9 cellular contexts compared by ENCODE assay signal in the genomic region with DNA sequence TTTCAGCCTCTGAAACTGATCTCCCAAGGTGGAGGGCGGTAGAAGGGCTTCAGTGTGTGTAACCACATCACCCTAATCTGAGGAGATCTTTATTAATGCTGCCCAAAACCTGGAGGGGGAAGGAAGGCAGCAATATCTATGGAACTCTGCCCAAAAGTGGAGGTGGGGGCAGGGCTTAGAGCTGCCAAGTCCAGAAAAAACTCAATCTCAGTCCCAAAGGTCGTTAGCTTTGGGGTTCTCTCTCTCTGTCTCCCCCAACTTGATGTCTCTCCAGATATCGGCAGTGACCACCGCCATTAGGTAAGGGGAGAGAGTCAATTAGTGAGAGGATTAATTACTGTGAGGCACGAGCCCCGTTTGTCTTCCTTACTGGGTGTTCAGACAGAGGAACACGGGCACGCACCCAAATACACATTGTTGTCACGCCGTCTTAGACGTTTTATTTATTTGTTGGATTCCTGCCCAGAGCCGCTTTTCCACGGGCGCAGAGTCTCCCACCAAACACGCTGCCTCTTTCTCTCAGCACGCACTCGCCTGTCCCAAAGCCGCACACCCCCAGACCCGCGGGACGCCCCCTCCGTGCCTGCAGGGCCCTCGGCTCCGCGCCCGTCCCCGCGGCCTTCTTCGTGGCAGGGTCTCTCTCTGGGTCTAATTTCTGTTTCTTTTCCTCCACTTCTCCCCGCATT. TPM values are rescaled to one million over a fixed set of nuclear protein-coding genes. Genes with fewer than 3 reads are reported as not detected.
A peak's percentile ranks its signal among the peaks of the same experiment; 100 is the strongest.
DNase-seq lines count a peak whose midpoint lies in the region; ATAC-seq and TF ChIP-seq lines count a peak whose summit lies in the region.
"Had no signal": no experiment of that assay in that cellular context is flagged by ENCODE, and none has a peak within 500 bp of the region (broad histone marks: within the 10 kb centered on the region; RNA-seq: fewer than 3 reads in every experiment).

No MANE protein-coding gene starts in this region.

- no peak for TF ChIP-seq POLR2A in thyroid gland (IDR thresholded peaks at IDR 0.05)

- H3K27me3 ChIP-seq in heart right ventricle (peaks cover 63 to 100% (median 99%) of the 10 kb centered on the region in 7 donors), lower lobe of right lung (ENCODE audit: low read depth) (peaks cover 100% of the 10 kb centered on the region), thyroid gland (peaks cover 68% of the 10 kb centered on the region)

- no peak overlapping the region for H3K27ac ChIP-seq in heart right ventricle
- H3K27ac ChIP-seq in lower lobe of right lung = no peak overlapping the region
- H3K27ac ChIP-seq in thyroid gland = no peak overlapping the region
- H3K27ac ChIP-seq: cardiac muscle cell had no signal

- H3K4me3 ChIP-seq in heart right ventricle = peak overlapping the region in 5 of 10 donors; percentile 14 to 26 (median 20)
- peak overlapping the region; percentile 34 for H3K4me3 ChIP-seq in lower lobe of right lung
- no peak overlapping the region for H3K4me3 ChIP-seq in thyroid gland (replicated peaks in 1 of 3)
- H3K4me3 ChIP-seq: cardiac muscle cell had no signal

- peaks cover 85% of the 10 kb centered on the region for H3K27me3 Mint-ChIP-seq in activated T-helper 2 cell treated with anti-CD3 and anti-CD28 coated beads, Interferon-gamma antibody, Interleukin-2, Interleukin-4, amounts not matched to agents 10 μg/mL and 5 μg/mL and 100 μg/mL, durations not matched to agents 14 hours and 24 hours and 36 hours (ENCODE audit: low read depth)

- H3K4me3 Mint-ChIP-seq in activated T-helper 2 cell treated with anti-CD3 and anti-CD28 coated beads, Interferon-gamma antibody, Interleukin-2, Interleukin-4, amounts not matched to agents 10 μg/mL and 5 μg/mL and 100 μg/mL, durations not matched to agents 14 hours and 24 hours and 36 hours (ENCODE audit: low read depth) = peak overlapping the region; percentile 5

- 6 to 7% methylated on average over 30 of the region's 30 CpGs for WGBS in heart right ventricle, 2 donors
- WGBS in thyroid gland, 2 donors = 3% methylated on average over 30 of the region's 30 CpGs

- no peaks in the 10 kb centered on the region for H3K36me3 ChIP-seq in heart right ventricle
- H3K36me3 ChIP-seq in lower lobe of right lung = no peaks in the 10 kb centered on the region
- no peaks in the 10 kb centered on the region for H3K36me3 ChIP-seq in thyroid gland
- H3K36me3 ChIP-seq: cardiac muscle cell had no signal

- intact Hi-C loops in cardiac septum (cut with DNase I) (no loop called here), heart right ventricle (cut with DNase I) (no loop called here), lower lobe of right lung (cut with DNase I) (no loop called here), thyroid gland (cut with DNase I) (no loop called here)
- intact Hi-C loops in activated T-helper 2 cell treated with anti-CD3 and anti-CD28 coated beads, Interferon-gamma antibody, Interleukin-2, Interleukin-4, amounts not matched to agents 10 μg/mL and 5 μg/mL and 100 μg/mL, durations not matched to agents 14 hours and 24 hours and 36 hours (cut with micrococcal nuclease) = no loop called here

- H3K9me3 Mint-ChIP-seq in activated T-helper 2 cell treated with anti-CD3 and anti-CD28 coated beads, Interferon-gamma antibody, Interleukin-2, Interleukin-4, amounts not matched to agents 10 μg/mL and 5 μg/mL and 100 μg/mL, durations not matched to agents 14 hours and 24 hours and 36 hours = no peaks in the 10 kb centered on the region

- H3K36me3 Mint-ChIP-seq in activated T-helper 2 cell treated with anti-CD3 and anti-CD28 coated beads, Interferon-gamma antibody, Interleukin-2, Interleukin-4, amounts not matched to agents 10 μg/mL and 5 μg/mL and 100 μg/mL, durations not matched to agents 14 hours and 24 hours and 36 hours (ENCODE audit: low read depth) = no peaks in the 10 kb centered on the region

- H3K9me3 ChIP-seq in heart right ventricle (no peaks in the 10 kb centered on the region), lower lobe of right lung (no peaks in the 10 kb centered on the region), thyroid gland (no peaks in the 10 kb centered on the region)

- peaks cover 28% of the 10 kb centered on the region for H3K4me1 Mint-ChIP-seq in activated T-helper 2 cell treated with anti-CD3 and anti-CD28 coated beads, Interferon-gamma antibody, Interleukin-2, Interleukin-4, amounts not matched to agents 10 μg/mL and 5 μg/mL and 100 μg/mL, durations not matched to agents 14 hours and 24 hours and 36 hours (ENCODE audit: low read depth)

- peak; percentile 59 for DNase-seq in cardiac septum (ENCODE audit: low spot score)
- no peak for DNase-seq in heart right ventricle
- DNase-seq in activated T-helper 2 cell treated with anti-CD3 and anti-CD28 coated beads, Interferon-gamma antibody, Interleukin-2, Interleukin-4, amounts not matched to agents 10 μg/mL and 5 μg/mL and 100 μg/mL, durations not matched to agents 14 hours and 24 hours and 36 hours (ENCODE audit: low spot score) = no peak
- DNase-seq in lower lobe of right lung = no peak
- DNase-seq in thyroid gland = peak; percentile 25 to 33
- no peak for DNase-seq in NCI-H1694 (lab: John Stamatoyannopoulos, UW)
- no peak for DNase-seq in pons (ENCODE audit: low spot score)
- no peak for DNase-seq in NCI-H2227 treated with DMSO at 0.1 percent for 48 hours (lab: John Stamatoyannopoulos, UW)

- H3K27ac Mint-ChIP-seq in activated T-helper 2 cell treated with anti-CD3 and anti-CD28 coated beads, Interferon-gamma antibody, Interleukin-2, Interleukin-4, amounts not matched to agents 10 μg/mL and 5 μg/mL and 100 μg/mL, durations not matched to agents 14 hours and 24 hours and 36 hours = no peak overlapping the region

- TF ChIP-seq CTCF in heart right ventricle (IDR thresholded peaks at IDR 0.05) (no peak), lower lobe of right lung (IDR thresholded peaks at IDR 0.05) (no peak), thyroid gland (IDR thresholded peaks at IDR 0.05) (no peak)

- ATAC-seq in heart right ventricle = no peak
- no peak for ATAC-seq in lower lobe of right lung

- H3K4me1 ChIP-seq in heart right ventricle = peaks cover 21 to 61% (median 53%) of the 10 kb centered on the region in 9 donors
- peaks cover 53% of the 10 kb centered on the region for H3K4me1 ChIP-seq in lower lobe of right lung
- H3K4me1 ChIP-seq in thyroid gland = peaks cover 24 to 55% of the 10 kb centered on the region in 2 donors

RNA-seq across cellular contexts. Expression of a gene that starts 5.4 kb away (rescaled TPM):
- total RNA-seq in cardiac septum = not detected
- under 1 TPM in 1 of 10 donors, not detected in 9; 0.11 TPM for total RNA-seq in heart right ventricle
- not detected for polyA plus RNA-seq in heart right ventricle
- 0.23 and 0.37 TPM in 2 replicates for total RNA-seq in activated T-helper 2 cell treated with anti-CD3 and anti-CD28 coated beads, Interferon-gamma antibody, Interleukin-2, Interleukin-4, amounts not matched to agents 10 μg/mL and 5 μg/mL and 100 μg/mL, durations not matched to agents 14 hours and 24 hours and 36 hours
- total RNA-seq in lower lobe of right lung = not detected
- not detected for total RNA-seq in thyroid gland

RNA-seq across cellular contexts. Expression of a gene that starts 16.9 kb away (rescaled TPM):
- total RNA-seq in cardiac septum (32.7 TPM), heart right ventricle (10 to 100 TPM; 19.9 to 31.9 (median 26.0) TPM), lower lobe of right lung (39.6 TPM), thyroid gland (10 to 100 TPM; 28.5 to 38.9 (median 32.4) TPM)
- 10 to 100 TPM; 23.0 to 35.5 TPM for polyA plus RNA-seq in heart right ventricle
- total RNA-seq in activated T-helper 2 cell treated with anti-CD3 and anti-CD28 coated beads, Interferon-gamma antibody, Interleukin-2, Interleukin-4, amounts not matched to agents 10 μg/mL and 5 μg/mL and 100 μg/mL, durations not matched to agents 14 hours and 24 hours and 36 hours = 101 and 107 TPM in 2 replicates

Comparison
In these comparisons a context has a peak if more than half of its experiments do, and no peak if none do; other contexts are left out.
1. DNase-seq: peak in cardiac septum (single experiment) and thyroid gland (2 of 2); none in heart right ventricle (0 of 2), activated T-helper 2 cell treated with anti-CD3 and anti-CD28 coated beads, Interferon-gamma antibody, Interleukin-2, Interleukin-4, amounts not matched to agents 10 μg/mL and 5 μg/mL and 100 μg/mL, durations not matched to agents 14 hours and 24 hours and 36 hours (single experiment), lower lobe of right lung (single experiment), NCI-H1694 (single experiment), pons (single experiment) and NCI-H2227 treated with DMSO at 0.1 percent for 48 hours (single experiment).